8 cellular contexts compared by ENCODE assay signal in the genomic region with DNA sequence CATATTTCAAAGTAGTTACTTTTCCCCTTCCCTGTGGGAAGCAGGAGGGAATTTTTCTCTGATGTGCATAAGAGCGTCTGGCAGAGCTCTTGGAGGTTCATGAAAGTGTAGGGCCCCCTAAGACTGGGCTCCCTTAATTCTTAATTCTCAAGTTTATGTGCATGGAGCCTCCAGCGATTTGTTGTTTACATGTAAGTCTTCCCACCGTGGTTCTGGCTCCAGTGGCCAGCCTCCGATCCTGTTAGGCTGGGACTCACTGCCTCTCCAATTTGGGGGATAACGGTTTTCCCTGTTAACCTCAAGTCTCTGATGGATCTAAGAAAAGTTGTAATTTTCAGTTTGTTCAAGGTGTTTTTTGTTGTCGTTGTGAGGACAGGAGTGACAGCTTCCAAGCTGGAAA.
DNase-seq lines count a peak whose midpoint lies in the region; ATAC-seq, FAIRE-seq and TF ChIP-seq lines count a peak whose summit lies in the region.
"Not testable (repeated sequence)": the region's sequence is repeated elsewhere in the genome, so short reads cannot be mapped to it uniquely, and the experiment has no call there.

No MANE protein-coding gene starts in this region.

- not testable (repeated sequence) for H3K27me3 ChIP-seq in H1 (replicated peaks in 1 of 4; ENCODE audit: control insufficient read depth in 3 of 4, extremely low read depth in 1 of 4, insufficient read depth in 3 of 4, low read length in 3 of 4); lung (ENCODE audit: control insufficient read depth, insufficient read depth); spleen (replicated peaks in 1 of 7); aorta (ENCODE audit: control insufficient read depth in 1 of 2, insufficient read depth in 2 of 2, low read length in 1 of 2)

- not testable (repeated sequence) for H3K18ac ChIP-seq in H1 (ENCODE audit: extremely low read depth, low read length)

- CTCF ChIA-PET in H1 (lab: Charles Lee; ENCODE audit: partially characterized antibody): not testable (repeated sequence)

- not testable (repeated sequence) for H3K79me2 ChIP-seq in H1 (ENCODE audit: control insufficient read depth in 1 of 2, insufficient read depth in 2 of 2, low read length in 2 of 2)

- 72% methylated on average over 6 of the region's 6 CpGs; no CpG with 5 or more reads in 1 of the 2 experiments for WGBS in H1 (ENCODE audit: extremely low coverage in 1 of 2, insufficient coverage in 1 of 2, insufficient read length in 1 of 2, insufficient replicate concordance in 2 of 2, low coverage in 1 of 2, low lambda C conversion rate in 2 of 2, missing lambda C conversion rate in 1 of 2), 2 experiments
- 49 to 57% methylated on average over 6 of the region's 6 CpGs for WGBS in lung, 2 donors
- 45 to 60% (median 51%) methylated on average over 6 of the region's 6 CpGs for WGBS in spleen, 5 donors
- 44 to 48% methylated on average over 6 of the region's 6 CpGs for WGBS in aorta, 2 donors

- not testable (repeated sequence) for H3K4ac ChIP-seq in H1 (replicated peaks; ENCODE audit: insufficient read length, low read depth, low read length)

- not testable (repeated sequence) for H2BK20ac ChIP-seq in H1 (ENCODE audit: low read length)

- not testable (repeated sequence) for H3K23ac ChIP-seq in H1 (ENCODE audit: insufficient read length)

- POLR2A ChIA-PET in H1 (lab: Charles Lee; ENCODE audit: partially characterized antibody): not testable (repeated sequence)

- TF ChIP-seq CTCF in H1 (IDR thresholded peaks at IDR 0.05; ENCODE audit: control extremely low read depth in 1 of 3, insufficient read depth in 1 of 3, low read depth in 1 of 3, low read length in 3 of 3); endothelial cell (IDR thresholded peaks at IDR 0.05; ENCODE audit: unreplicated experiment); kidney (IDR thresholded peaks at IDR 0.05; ENCODE audit: borderline replicate concordance, extremely low read depth, insufficient read depth); lung (IDR thresholded peaks at IDR 0.05; ENCODE audit: control extremely low read depth, extremely low read depth); spleen (IDR thresholded peaks at IDR 0.05 in 8 of 11, conservative IDR thresholded peaks at IDR 0.05 in 3 of 11): not testable (repeated sequence)

- not testable (repeated sequence) for H3K4me3 ChIP-seq in H1 (ENCODE audit: extremely low read depth in 1 of 4, insufficient read depth in 2 of 4, low read depth in 3 of 4, low read length in 4 of 4); kidney (ENCODE audit: low read length in 2 of 2); lung; spleen; aorta (ENCODE audit: low read length in 2 of 2)

- not testable (repeated sequence) for H3K79me1 ChIP-seq in H1 (ENCODE audit: low read depth, low read length)

- intact Hi-C loops in kidney (cut with DNase I); sciatic nerve (cut with DNase I); spleen (cut with DNase I; ENCODE audit: low total_unique reads); aorta (cut with DNase I): not testable (repeated sequence)

- not testable (repeated sequence) for H4K20me1 ChIP-seq in H1 (replicated peaks in 1 of 2; ENCODE audit: control insufficient read depth in 1 of 2, insufficient read depth in 2 of 2, low read length in 2 of 2)

- FAIRE-seq in H1 (lab: Jason Lieb, UNC); kidney (lab: Jason Lieb, UNC): not testable (repeated sequence)

- TF ChIP-seq EP300 in H1 (IDR thresholded peaks at IDR 0.05; ENCODE audit: borderline replicate concordance in 1 of 2, low read depth in 2 of 2, low read length in 2 of 2): not testable (repeated sequence)

- H3K36me3 ChIP-seq in H1 (ENCODE audit: control insufficient read depth in 2 of 4, insufficient read depth in 4 of 4, low read length in 3 of 4); kidney (ENCODE audit: control insufficient read depth in 1 of 2, insufficient read depth in 2 of 2, low read length in 2 of 2); lung (ENCODE audit: control insufficient read depth in 2 of 2, insufficient read depth in 2 of 2, low read length in 2 of 2); spleen; aorta (ENCODE audit: control insufficient read depth in 1 of 2, insufficient read depth in 2 of 2, low read length in 1 of 2): not testable (repeated sequence)

- H3K9ac ChIP-seq in H1 (replicated peaks in 1 of 4; ENCODE audit: extremely low read depth in 1 of 4, low read depth in 3 of 4, low read length in 3 of 4); kidney (ENCODE audit: low read length in 2 of 2): not testable (repeated sequence)

- H2AFZ ChIP-seq in H1 (ENCODE audit: low read length): not testable (repeated sequence)

- not testable (repeated sequence) for TF ChIP-seq POLR2A in H1 (IDR thresholded peaks at IDR 0.05; ENCODE audit: control extremely low read depth in 1 of 2, low read depth in 2 of 2, low read length in 2 of 2); spleen (IDR thresholded peaks at IDR 0.05)

- not testable (repeated sequence) for H3K4me3 Mint-ChIP-seq in T-helper 17 cell
- H3K4me3 Mint-ChIP-seq in endothelial cell (ENCODE audit: unreplicated experiment): peak overlapping the region; percentile 40

- H3K23me2 ChIP-seq in H1 (ENCODE audit: low read depth, low read length): not testable (repeated sequence)

- not testable (repeated sequence) for H3K14ac ChIP-seq in H1 (ENCODE audit: insufficient read length)

- H3K9me3 Mint-ChIP-seq in endothelial cell (ENCODE audit: unreplicated experiment): peaks cover 67% of the 10 kb centered on the region

- not testable (repeated sequence) for H4K8ac ChIP-seq in H1 (ENCODE audit: extremely low read depth, insufficient read depth, low read length)

- not testable (repeated sequence) for H4K91ac ChIP-seq in H1 (replicated peaks; ENCODE audit: insufficient read length, low read length)

- H4K5ac ChIP-seq in H1 (ENCODE audit: insufficient read length, low read depth, low read length): not testable (repeated sequence)

- not testable (repeated sequence) for H3K27me3 Mint-ChIP-seq in T-helper 17 cell
- peaks cover 27% of the 10 kb centered on the region for H3K27me3 Mint-ChIP-seq in endothelial cell (ENCODE audit: unreplicated experiment)

- DNase-seq in T-helper 17 cell; H1 (ENCODE audit: low read depth in 1 of 2, low spot score in 2 of 2); endothelial cell (ENCODE audit: low spot score); sciatic nerve (ENCODE audit: low spot score): not testable (repeated sequence)
- DNase-seq in kidney: peak; percentile 81
- peak; percentile 38 for DNase-seq in lung (ENCODE audit: low spot score)
- DNase-seq in spleen: peak; percentile 75
- peak; percentile 51 to 79 for DNase-seq in aorta

- not testable (repeated sequence) for H3K4me1 Mint-ChIP-seq in T-helper 17 cell; endothelial cell (ENCODE audit: unreplicated experiment)

- not testable (repeated sequence) for H2AK5ac ChIP-seq in H1 (ENCODE audit: low read depth, low read length)

- H3K4me1 ChIP-seq in H1 (replicated peaks in 1 of 4; ENCODE audit: control insufficient read depth in 3 of 4, insufficient read depth in 4 of 4, low read length in 3 of 4); kidney (ENCODE audit: control insufficient read depth in 1 of 2, insufficient read depth in 1 of 2, low read depth in 1 of 2, low read length in 2 of 2); lung (ENCODE audit: control insufficient read depth in 2 of 2, insufficient read depth in 2 of 2, low read length in 2 of 2); spleen; aorta (ENCODE audit: control insufficient read depth in 1 of 2, insufficient read depth in 2 of 2, low read length in 2 of 2): not testable (repeated sequence)

- not testable (repeated sequence) for H3K56ac ChIP-seq in H1 (replicated peaks; ENCODE audit: insufficient read length, low read depth, low read length)

- not testable (repeated sequence) for H2BK120ac ChIP-seq in H1 (replicated peaks; ENCODE audit: low read depth, low read length)

- peaks cover 11% of the 10 kb centered on the region for H3K9me3 ChIP-seq in T-helper 17 cell (ENCODE audit: control insufficient read depth, low read length, poor library complexity, severe bottlenecking)
- peaks cover 65 to 79% of the 10 kb centered on the region in 2 experiments for H3K9me3 ChIP-seq in H1 (ENCODE audit: insufficient read depth in 2 of 2, low read depth in 1 of 2, low read length in 1 of 2)
- H3K9me3 ChIP-seq in kidney (ENCODE audit: control insufficient read depth in 1 of 2, low read length in 2 of 2): peaks cover 6 to 24% of the 10 kb centered on the region in 2 donors
- peaks cover 9 to 19% of the 10 kb centered on the region in 2 donors for H3K9me3 ChIP-seq in lung (ENCODE audit: control insufficient read depth in 2 of 2, insufficient read depth in 1 of 2, low read length in 1 of 2)
- peaks cover 3 to 83% (median 77%) of the 10 kb centered on the region in 8 donors for H3K9me3 ChIP-seq in spleen
- H3K9me3 ChIP-seq in aorta (ENCODE audit: control insufficient read depth, low read length): not testable (repeated sequence)

- H2BK15ac ChIP-seq in H1 (ENCODE audit: low read length): not testable (repeated sequence)

- not testable (repeated sequence) for H3K36me3 Mint-ChIP-seq in T-helper 17 cell (ENCODE audit: low read depth)
- peaks cover 26% of the 10 kb centered on the region for H3K36me3 Mint-ChIP-seq in endothelial cell (ENCODE audit: low read depth, unreplicated experiment)

- H3K4me2 ChIP-seq in H1 (ENCODE audit: insufficient read depth in 1 of 2, low read depth in 2 of 2, low read length in 2 of 2): not testable (repeated sequence)

- TF ChIP-seq RAD21 in H1 (IDR thresholded peaks at IDR 0.05 in 1 of 2, conservative IDR thresholded peaks at IDR 0.05 in 1 of 2; ENCODE audit: low read depth in 2 of 2, low read length in 2 of 2): not testable (repeated sequence)

- H2BK12ac ChIP-seq in H1 (ENCODE audit: low read depth, low read length): not testable (repeated sequence)

- not testable (repeated sequence) for H2BK5ac ChIP-seq in H1 (ENCODE audit: low read depth, low read length)

- not testable (repeated sequence) for H3K27ac ChIP-seq in H1 (ENCODE audit: low read depth, low read length); kidney (ENCODE audit: low read depth in 2 of 2, low read length in 2 of 2); lung (ENCODE audit: low read depth in 1 of 2, low read length in 1 of 2); spleen; aorta (ENCODE audit: low read depth in 1 of 2, low read length in 2 of 2)

- H3K27ac Mint-ChIP-seq in T-helper 17 cell; endothelial cell (ENCODE audit: unreplicated experiment): not testable (repeated sequence)

- ATAC-seq in T-helper 17 cell (peak; percentile 8), lung (ENCODE audit: insufficient read depth, low FRiP score) (peak; percentile 8), sciatic nerve (peak; percentile 4)
- not testable (repeated sequence) for ATAC-seq in aorta (ENCODE audit: low FRiP score)
